Comparison of ENCODE assay signal across 24 cellular contexts in genomic region chr2:44532031-44532430, GRCh38.
DNase-seq lines count a peak whose midpoint lies in the region; ATAC-seq, FAIRE-seq and TF ChIP-seq lines count a peak whose summit lies in the region.
"Had no signal": no experiment of that assay in that cellular context is flagged by ENCODE, and none has a peak within 500 bp of the region (broad histone marks: within the 10 kb centered on the region; RNA-seq: fewer than 3 reads in every experiment).

No MANE protein-coding gene starts in this region.

- H3K4me3 ChIP-seq in liver (ENCODE audit: low read depth in 1 of 3, low read length in 3 of 3), result no peak overlapping the region
- H3K4me3 ChIP-seq in HepG2 (replicated peaks in 1 of 3; ENCODE audit: insufficient read depth in 1 of 3, low read depth in 2 of 3, low read length in 3 of 3), result no peak overlapping the region
- no peak overlapping the region for H3K4me3 ChIP-seq in SJCRH30
- no peak overlapping the region for H3K4me3 ChIP-seq in parathyroid adenoma (ENCODE audit: low read depth, low read length)
- H3K4me3 ChIP-seq: BLaER1 treated with 17β-estradiol and CSF1 and Interleukin-3, amounts not matched to agents 10 nM and 100 nM had no signal

- no peak for ATAC-seq in HepG2
- ATAC-seq in stimulated activated naive CD8-positive, alpha-beta T cell treated with anti-CD3 and anti-CD28 coated beads, Interleukin-15, amount 100 ng/mL, for 72 hours, result no peak
- ATAC-seq in stimulated activated naive CD8-positive, alpha-beta T cell treated with anti-CD3 and anti-CD28 coated beads, Interleukin-15, Interleukin-2, amounts not matched to agents 100 U/mL and 50 U/mL, for 24 hours, result no peak

- no peaks in the 10 kb centered on the region for H3K9me3 ChIP-seq in liver (ENCODE audit: control insufficient read depth in 4 of 4, low read length in 3 of 4)
- no peaks in the 10 kb centered on the region for H3K9me3 ChIP-seq in HepG2 (ENCODE audit: low read length)
- no peaks in the 10 kb centered on the region for H3K9me3 ChIP-seq in SJCRH30 (replicated peaks)
- no peaks in the 10 kb centered on the region for H3K9me3 ChIP-seq in parathyroid adenoma (ENCODE audit: control insufficient read depth, low read length)
- H3K9me3 ChIP-seq: BE2C had no signal

- H3K36me3 ChIP-seq in liver (ENCODE audit: control insufficient read depth in 4 of 4, insufficient read depth in 3 of 4, low read depth in 1 of 4, low read length in 3 of 4) (no peaks in the 10 kb centered on the region), HepG2 (replicated peaks in 1 of 2; ENCODE audit: control insufficient read depth in 1 of 2, insufficient read depth in 2 of 2, low read length in 2 of 2) (no peaks in the 10 kb centered on the region), SJCRH30 (no peaks in the 10 kb centered on the region), parathyroid adenoma (ENCODE audit: control insufficient read depth, insufficient read depth, low read length) (no peaks in the 10 kb centered on the region)
- H3K36me3 ChIP-seq: BE2C had no signal

- H3K9ac ChIP-seq in liver (ENCODE audit: low read depth in 1 of 2, low read length in 2 of 2) (no peak overlapping the region), HepG2 (ENCODE audit: insufficient read depth, low read depth, low read length) (no peak overlapping the region), parathyroid adenoma (no peak overlapping the region)
- H3K9ac ChIP-seq: BLaER1 treated with 17β-estradiol and CSF1 and Interleukin-3, amounts not matched to agents 10 nM and 100 nM had no signal

- H3K27ac ChIP-seq in liver (ENCODE audit: low read depth in 1 of 2, low read length in 2 of 2) (peak overlapping the region; percentile 7 to 35), HepG2 (ENCODE audit: extremely low read length, insufficient read depth, low read length) (no peak overlapping the region), SJCRH30 (peak overlapping the region; percentile 66), parathyroid adenoma (no peak overlapping the region)
- H3K27ac ChIP-seq: 22Rv1; BLaER1 treated with 17β-estradiol and CSF1 and Interleukin-3, amounts not matched to agents 10 nM and 100 nM had no signal

- TF ChIP-seq CTCF in liver (IDR thresholded peaks at IDR 0.05; ENCODE audit: low read depth, low read length, missing input control) (no peak), HepG2 (CRISPR knock-in tag; IDR thresholded peaks at IDR 0.05) (no peak), parathyroid adenoma (IDR thresholded peaks at IDR 0.05) (no peak)

- no peaks in the 10 kb centered on the region for H3K27me3 Mint-ChIP-seq in stimulated activated naive CD8-positive, alpha-beta T cell treated with anti-CD3 and anti-CD28 coated beads, Interleukin-15, amount 100 ng/mL, for 72 hours
- H3K27me3 Mint-ChIP-seq: CD4-positive, alpha-beta T cell had no signal

- POLR2A ChIA-PET in HepG2 (lab: Yijun Ruan, JAX), result no interaction called here

- no peaks in the 10 kb centered on the region for H3K4me1 Mint-ChIP-seq in stimulated activated naive CD8-positive, alpha-beta T cell treated with anti-CD3 and anti-CD28 coated beads, Interleukin-15, amount 100 ng/mL, for 72 hours
- H3K4me1 Mint-ChIP-seq: CD8-positive, alpha-beta memory T cell had no signal

- 41% methylated on average over 2 of the region's 2 CpGs for WGBS in liver
- WGBS in HepG2 (ENCODE audit: low lambda C conversion rate), result 68% methylated on average over 2 of the region's 2 CpGs

- intact Hi-C loops in HepG2 (cut with micrococcal nuclease; ENCODE audit: unreplicated experiment), result no loop called here

- H3K27ac Mint-ChIP-seq in stimulated activated naive CD8-positive, alpha-beta T cell treated with anti-CD3 and anti-CD28 coated beads, Interleukin-15, amount 100 ng/mL, for 72 hours, result peak overlapping the region in 1 of 2 donors; percentile 11
- H3K27ac Mint-ChIP-seq: CD14-positive monocyte; CD4-positive, alpha-beta T cell; CD8-positive, alpha-beta memory T cell; H9; HFFc6 had no signal

- no TSS peak for BruUV-seq in HepG2 (replicated peaks; lab: Mats Ljungman, UMichigan)

- CTCF ChIA-PET in HepG2 (lab: Yijun Ruan, JAX; ENCODE audit: low intra/inter-chr PET ratio, low total read pairs), result no interaction called here

- H3K4me3 Mint-ChIP-seq in stimulated activated naive CD8-positive, alpha-beta T cell treated with anti-CD3 and anti-CD28 coated beads, Interleukin-15, amount 100 ng/mL, for 72 hours, result no peak overlapping the region
- H3K4me3 Mint-ChIP-seq: CD14-positive monocyte; CD4-positive, alpha-beta T cell; CD8-positive, alpha-beta memory T cell; H9; HFFc6 had no signal

- H3K27me3 ChIP-seq in liver (ENCODE audit: control insufficient read depth in 4 of 4, insufficient read depth in 4 of 4, low read length in 3 of 4) (no peaks in the 10 kb centered on the region), HepG2 (ENCODE audit: control insufficient read depth in 1 of 2, insufficient read depth in 2 of 2, low read length in 2 of 2) (no peaks in the 10 kb centered on the region), SJCRH30 (no peaks in the 10 kb centered on the region), parathyroid adenoma (ENCODE audit: control insufficient read depth, insufficient read depth, low read length) (no peaks in the 10 kb centered on the region)
- H3K27me3 ChIP-seq: BE2C; BLaER1 treated with 17β-estradiol and CSF1 and Interleukin-3, amounts not matched to agents 10 nM and 100 nM had no signal

- no peak overlapping the region for H3K4me2 ChIP-seq in HepG2 (ENCODE audit: low read depth, low read length)
- peak overlapping the region; percentile 18 for H3K4me2 ChIP-seq in parathyroid adenoma (ENCODE audit: low read length)
- H3K4me2 ChIP-seq: BLaER1 treated with 17β-estradiol and CSF1 and Interleukin-3, amounts not matched to agents 10 nM and 100 nM had no signal

- no peak for FAIRE-seq in HepG2 (lab: Jason Lieb, UNC)
- FAIRE-seq: A204.1, D721Med, G401.6 had no signal

- H3K79me2 ChIP-seq in HepG2 (ENCODE audit: insufficient read depth, low read length) (no peaks in the 10 kb centered on the region), parathyroid adenoma (no peaks in the 10 kb centered on the region)

- H3K4me1 ChIP-seq in liver (ENCODE audit: control insufficient read depth in 4 of 4, insufficient read depth in 4 of 4, low read length in 3 of 4) (peaks cover 1 to 17% (median 8%) of the 10 kb centered on the region in 4 donors), HepG2 (ENCODE audit: insufficient read depth, low read length) (peaks cover 6% of the 10 kb centered on the region; the same call in 1 of the 2 replicates), SJCRH30 (peaks cover 44% of the 10 kb centered on the region), parathyroid adenoma (no peaks in the 10 kb centered on the region)
- H3K4me1 ChIP-seq: BE2C had no signal

- DNase-seq in HepG2 (ENCODE audit: low spot score) (no peak), SJCRH30 (no peak), DMS79 (lab: John Stamatoyannopoulos, UW) (no peak), HCEC 1CT (no peak)
- DNase-seq in stimulated activated naive CD8-positive, alpha-beta T cell treated with anti-CD3 and anti-CD28 coated beads, Interleukin-15, amount 100 ng/mL, for 72 hours, result no peak
- no peak for DNase-seq in stimulated activated naive CD8-positive, alpha-beta T cell treated with anti-CD3 and anti-CD28 coated beads, Interleukin-15, Interleukin-2, amounts not matched to agents 100 U/mL and 50 U/mL, for 24 hours
- DNase-seq: ACHN; AML-193; BE2C; CD4-positive, alpha-beta T cell; CD8-positive, alpha-beta memory T cell; DMS 273 treated with DMSO at 0.1 percent for 48 hours; DMS79 treated with DMSO at 0.1 percent for 48 hours; GOT3; H9; HFFc6 had no signal

- no peak for TF ChIP-seq POLR2A in HepG2 (IDR thresholded peaks at IDR 0.05; ENCODE audit: insufficient read depth in 1 of 2, low read depth in 2 of 2, low read length in 2 of 2)

- in situ Hi-C loops in HepG2 (cut with HindIII; ENCODE audit: extremely low pct_ligation_motif_present, low pct_unique_long_range_greater_than_20kb), result no loop called here

- no peaks in the 10 kb centered on the region for H3K9me3 Mint-ChIP-seq in stimulated activated naive CD8-positive, alpha-beta T cell treated with anti-CD3 and anti-CD28 coated beads, Interleukin-15, amount 100 ng/mL, for 72 hours
- H3K9me3 Mint-ChIP-seq: CD4-positive, alpha-beta T cell; H9; HFFc6 had no signal

- no peak overlapping the region for H2AFZ ChIP-seq in HepG2 (ENCODE audit: low read length)
- no peak overlapping the region for H2AFZ ChIP-seq in parathyroid adenoma

- no peak for TF ChIP-seq RAD21 in liver (IDR thresholded peaks at IDR 0.05)
- no peak for TF ChIP-seq RAD21 in HepG2 (CRISPR knock-in tag; IDR thresholded peaks at IDR 0.05)

- TF ChIP-seq EP300 in HepG2 (IDR thresholded peaks at IDR 0.05; ENCODE audit: low read depth in 2 of 2, low read length in 2 of 2), result no peak
- no peak for TF ChIP-seq EP300 in HepG2 (CRISPR knock-in tag; IDR thresholded peaks at IDR 0.05; ENCODE audit: borderline replicate concordance)

- H4K20me1 ChIP-seq in HepG2 (ENCODE audit: insufficient read depth, low read length), result no peaks in the 10 kb centered on the region
- H4K20me1 ChIP-seq: BLaER1 treated with 17β-estradiol and CSF1 and Interleukin-3, amounts not matched to agents 10 nM and 100 nM had no signal

TF ChIP-seq in liver, 16 proteins besides CTCF, POLR2A, EP300 and RAD21 (continues in another document):
- TF ChIP-seq HNF4A (conservative IDR thresholded peaks at IDR 0.05) (peak in 1 of 2 donors; percentile 18), NR2F2 (IDR thresholded peaks at IDR 0.05) (no peak), HNF4G (IDR thresholded peaks at IDR 0.05) (no peak), ATF3 (IDR thresholded peaks at IDR 0.05) (no peak), RXRA (IDR thresholded peaks at IDR 0.05) (no peak), TAF1 (conservative IDR thresholded peaks at IDR 0.05) (no peak), FOXA1 (IDR thresholded peaks at IDR 0.05) (no peak), FOXA2 (IDR thresholded peaks at IDR 0.05) (no peak), YY1 (IDR thresholded peaks at IDR 0.05) (no peak)

TF ChIP-seq in HepG2, 621 proteins besides CTCF, POLR2A, EP300 and RAD21:
- no peak for TF ChIP-seq GZF1 (CRISPR knock-in tag; IDR thresholded peaks at IDR 0.05)
- TF ChIP-seq ZNF83 (CRISPR knock-in tag; IDR thresholded peaks at IDR 0.05; ENCODE audit: borderline replicate concordance), result no peak
- no peak for TF ChIP-seq ZNF224 (CRISPR knock-in tag; IDR thresholded peaks at IDR 0.05)
- peak in 1 of 2 experiments; percentile 19; a peak in 1 of 4 replicates for TF ChIP-seq MAFK (conservative IDR thresholded peaks at IDR 0.05 in 1 of 2, IDR thresholded peaks at IDR 0.05 in 1 of 2; ENCODE audit: low read length in 2 of 2)
- TF ChIP-seq ZNF639 (CRISPR knock-in tag; conservative IDR thresholded peaks at IDR 0.05), result no peak
TF ChIP-seq in HepG2: peak in this region for 1.

Comparison
In these comparisons a context has a peak if more than half of its experiments do, and no peak if none do; other contexts are left out.
1. H3K27ac ChIP-seq: peak in liver (2 of 2) and SJCRH30 (single experiment); none in HepG2 (single experiment) and parathyroid adenoma (single experiment).